In the genomic region with DNA sequence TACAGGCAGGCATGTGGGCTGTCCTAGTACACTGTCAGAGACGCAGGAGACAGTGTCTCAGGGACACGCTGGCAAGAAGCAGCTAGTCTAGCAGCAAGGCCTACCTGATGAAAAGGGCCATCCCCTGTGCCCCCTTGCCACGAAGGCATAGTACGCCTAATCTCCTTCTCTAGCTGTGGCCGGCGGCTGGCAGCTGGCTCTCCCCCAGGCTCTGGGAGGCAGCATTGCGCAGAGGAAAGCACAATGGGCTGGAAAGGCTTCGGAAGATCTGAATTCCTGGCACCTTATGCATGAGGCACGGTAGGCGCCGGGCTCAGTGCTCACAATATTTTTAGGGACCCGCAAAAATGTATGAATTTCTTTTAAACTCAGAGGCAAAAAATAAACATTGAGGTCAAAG, we compare ENCODE assay signal across 9 cellular contexts. TPM values are rescaled to one million over a fixed set of nuclear protein-coding genes. Genes with fewer than 3 reads are reported as not detected.
A peak's percentile ranks its signal among the peaks of the same experiment; 100 is the strongest.
DNase-seq lines count a peak whose midpoint lies in the region; ATAC-seq and TF ChIP-seq lines count a peak whose summit lies in the region.
"Had no signal": no experiment of that assay in that cellular context is flagged by ENCODE, and none has a peak within 500 bp of the region (broad histone marks: within the 10 kb centered on the region; RNA-seq: fewer than 3 reads in every experiment).

No MANE protein-coding gene starts in this region.

- WGBS in adrenal gland, 4 donors, result 14 to 29% (median 25%) methylated on average over 9 to 12 of the region's 12 CpGs
- WGBS in heart right ventricle, 2 donors, result 12 to 29% methylated on average over 12 of the region's 12 CpGs

- H3K36me3 ChIP-seq in adrenal gland (replicated peaks in 1 of 2) (no peaks in the 10 kb centered on the region), heart right ventricle (no peaks in the 10 kb centered on the region)

- ATAC-seq in heart right ventricle, result peak in 6 of 8 donors; percentile 59 to 82 (median 62)
- no peak for ATAC-seq in HG03039 (IDR thresholded peaks at IDR 0.05; ENCODE audit: unreplicated experiment)

- H3K4me1 ChIP-seq in adrenal gland (replicated peaks in 1 of 2) (peaks cover 19 to 29% of the 10 kb centered on the region in 2 donors), heart right ventricle (peaks cover 2 to 31% (median 12%) of the 10 kb centered on the region in 9 donors)

- H3K27me3 ChIP-seq in adrenal gland (no peaks in the 10 kb centered on the region), heart right ventricle (peaks cover 0 to 53% (median 15%) of the 10 kb centered on the region in 7 donors)

- peak overlapping the region in 1 of 5 donors; percentile 10 for H3K27ac ChIP-seq in adrenal gland
- H3K27ac ChIP-seq in heart right ventricle, result no peak overlapping the region

- no peak for TF ChIP-seq POLR2A in adrenal gland (IDR thresholded peaks at IDR 0.05)

- DNase-seq in GM03348 (ENCODE audit: low spot score), result peak; percentile 50
- DNase-seq in adrenal gland, result peak; percentile 45 to 72 (median 59)
- peak; percentile 21 to 49 for DNase-seq in heart right ventricle
- DNase-seq in posterior cingulate gyrus, result peak; percentile 54 to 95 (median 72)
- no peak for DNase-seq in SHP77 treated with DMSO at 0.1 percent for 48 hours (lab: John Stamatoyannopoulos, UW)
- DNase-seq in activated CD4-positive, alpha-beta T cell treated with anti-CD3 and anti-CD28 coated beads, Interleukin-2, amount 50 U/mL, for 48 hours, result no peak
- no peak for DNase-seq in NCI-H2081 treated with DMSO at 0.1 percent for 48 hours (lab: John Stamatoyannopoulos, UW)
- DNase-seq: NCI-H526 had no signal

- peak in 2 of 6 experiments; percentile 3 to 20 for TF ChIP-seq CTCF in adrenal gland (IDR thresholded peaks at IDR 0.05)
- TF ChIP-seq CTCF in heart right ventricle (IDR thresholded peaks at IDR 0.05), result peak in 3 of 9 donors; percentile 28 to 41 (median 32)

- H3K4me3 ChIP-seq in adrenal gland (no peak overlapping the region), heart right ventricle (no peak overlapping the region)

- intact Hi-C loops in adrenal gland (cut with DNase I) (loop anchor here in 1 of 2 donors (5.0 kb wide), 1 partner anchor 90 kb away; no protein-coding TSS in a partner anchor), heart right ventricle (cut with DNase I) (no loop called here), posterior cingulate gyrus (cut with DNase I) (loop anchor here (5.0 kb wide), 1 partner anchor 150 kb away; no protein-coding TSS in a partner anchor)

- H3K9me3 ChIP-seq in adrenal gland (replicated peaks in 1 of 3), result no peaks in the 10 kb centered on the region
- no peaks in the 10 kb centered on the region for H3K9me3 ChIP-seq in heart right ventricle

RNA-seq across cellular contexts. Expression of gene PLEKHH1, which starts 16.0 kb away (rescaled TPM):
- total RNA-seq in adrenal gland (10 to 100 TPM in 7 of 8 donors, 1 to 10 TPM in 1; 8.3 to 30.6 (median 18.6) TPM), heart right ventricle (1 to 10 TPM; 1.7 to 7.8 (median 3.7) TPM)
- polyA plus RNA-seq in adrenal gland (10 to 100 TPM; 19.3 to 50.4 (median 28.0) TPM), heart right ventricle (10 to 100 TPM in 1 of 2 donors, 1 to 10 TPM in 1; 2.3 to 14.8 TPM)

RNA-seq across cellular contexts. Expression of gene TMEM229B, which starts 28.6 kb away (rescaled TPM):
- total RNA-seq in adrenal gland (10 to 100 TPM; 27.8 to 63.9 (median 40.1) TPM), heart right ventricle (1 to 10 TPM in 9 of 10 donors, under 1 TPM in 1; 1.00 to 5.9 (median 1.7) TPM)
- polyA plus RNA-seq in adrenal gland (10 to 100 TPM in 2 of 3 donors, 1 to 10 TPM in 1; 5.7 to 31.9 (median 12.0) TPM), heart right ventricle (under 1 TPM; 0.51 to 0.68 TPM)

Comparison
In these comparisons a context has a peak if more than half of its experiments do, and no peak if none do; other contexts are left out.
1. DNase-seq: peak in GM03348 (single experiment), adrenal gland (7 of 7), heart right ventricle (2 of 2) and posterior cingulate gyrus (10 of 10); none in SHP77 treated with DMSO at 0.1 percent for 48 hours (single experiment), activated CD4-positive, alpha-beta T cell treated with anti-CD3 and anti-CD28 coated beads, Interleukin-2, amount 50 U/mL, for 48 hours (0 of 2) and NCI-H2081 treated with DMSO at 0.1 percent for 48 hours (single experiment).
2. RNA of gene TMEM229B, which starts 28.6 kb away (total RNA-seq): 27.8 to 63.9 TPM in adrenal gland; 1.00 to 5.9 TPM in heart right ventricle; every median in the first group is over 4 times any median in the second.